ENCODE assay signal across 12 cellular contexts in the genomic region with DNA sequence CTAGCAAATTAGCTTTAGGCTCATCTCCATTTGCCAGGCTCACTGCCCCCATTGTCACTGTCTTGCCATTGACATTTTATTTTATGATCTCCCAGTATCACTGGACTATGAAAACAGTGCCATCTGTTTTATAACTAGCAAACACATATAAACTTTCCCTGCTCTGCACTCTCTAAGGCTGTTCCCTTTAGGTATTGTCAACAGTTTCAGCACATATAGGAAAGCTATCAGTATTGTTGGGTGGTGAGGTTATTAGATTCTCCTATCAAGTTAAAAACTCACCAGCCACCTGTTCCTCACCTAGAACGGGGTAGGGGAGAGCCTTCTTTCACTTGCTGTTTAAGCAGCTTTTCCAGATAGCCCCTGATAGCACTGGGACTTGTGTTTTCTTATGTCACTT. TPM values are rescaled to one million over a fixed set of nuclear protein-coding genes. Genes with fewer than 3 reads are reported as not detected.
DNase-seq lines count a peak whose midpoint lies in the region; ATAC-seq, FAIRE-seq and TF ChIP-seq lines count a peak whose summit lies in the region.
"Had no signal": no experiment of that assay in that cellular context is flagged by ENCODE, and none has a peak within 500 bp of the region (broad histone marks: within the 10 kb centered on the region; RNA-seq: fewer than 3 reads in every experiment).

No MANE protein-coding gene starts in this region.

- peak overlapping the region; percentile 7 for H3K27ac Mint-ChIP-seq in activated CD4-positive, alpha-beta T cell treated with anti-CD3 and anti-CD28 coated beads for 36 hours
- H3K27ac Mint-ChIP-seq in T-cell: peak overlapping the region; percentile 63 to 65

- H3K36me3 Mint-ChIP-seq in activated CD4-positive, alpha-beta T cell treated with anti-CD3 and anti-CD28 coated beads for 36 hours (ENCODE audit: low read depth): peaks cover 54% of the 10 kb centered on the region
- peaks cover 45% of the 10 kb centered on the region for H3K36me3 Mint-ChIP-seq in T-cell

- H2AFZ ChIP-seq in smooth muscle cell (ENCODE audit: low read depth): no peak overlapping the region

- no peaks in the 10 kb centered on the region for H3K27me3 Mint-ChIP-seq in activated CD4-positive, alpha-beta T cell treated with anti-CD3 and anti-CD28 coated beads for 36 hours
- H3K27me3 Mint-ChIP-seq in T-cell: no peaks in the 10 kb centered on the region

- H3K4me3 Mint-ChIP-seq in activated CD4-positive, alpha-beta T cell treated with anti-CD3 and anti-CD28 coated beads for 36 hours: no peak overlapping the region
- H3K4me3 Mint-ChIP-seq in T-cell: no peak overlapping the region

- in situ Hi-C loops in GM13977 (cut with MboI; ENCODE audit: low pct_unique_long_range_greater_than_20kb, low sequenced_read_pairs, unreplicated experiment): no loop called here

- H3K9ac ChIP-seq in kidney (ENCODE audit: low read length in 2 of 2) (peak overlapping the region in 1 of 2 donors; percentile 24), smooth muscle cell (ENCODE audit: low read depth) (peak overlapping the region; percentile 18)

- peak overlapping the region; percentile 71 to 78 for H3K27ac ChIP-seq in kidney (ENCODE audit: low read depth in 2 of 2, low read length in 2 of 2)
- H3K27ac ChIP-seq in smooth muscle cell (ENCODE audit: low read depth): peak overlapping the region; percentile 96

- peaks cover 14% of the 10 kb centered on the region for H3F3A ChIP-seq in smooth muscle cell (ENCODE audit: low read depth)

- no peaks in the 10 kb centered on the region for H4K20me1 ChIP-seq in smooth muscle cell (ENCODE audit: low read depth)

- H3K79me2 ChIP-seq in smooth muscle cell (ENCODE audit: low read depth): no peaks in the 10 kb centered on the region

- no peak for FAIRE-seq in kidney (lab: Jason Lieb, UNC)

- intact Hi-C loops in activated CD4-positive, alpha-beta T cell treated with anti-CD3 and anti-CD28 coated beads for 36 hours (cut with DNase I, micrococcal nuclease): loop anchor here in 1 of 2 experiments (2.0 kb wide), 1 partner anchor 16 kb away; no protein-coding TSS in a partner anchor
- intact Hi-C loops in kidney (cut with DNase I): no loop called here

- H3K9me3 ChIP-seq in kidney (ENCODE audit: control insufficient read depth in 1 of 2, low read length in 2 of 2): no peaks in the 10 kb centered on the region
- no peaks in the 10 kb centered on the region for H3K9me3 ChIP-seq in smooth muscle cell (replicated peaks; ENCODE audit: low read depth)
- H3K9me3 ChIP-seq: testis had no signal

- H3K4me1 Mint-ChIP-seq in activated CD4-positive, alpha-beta T cell treated with anti-CD3 and anti-CD28 coated beads for 36 hours: peaks cover 32% of the 10 kb centered on the region
- peaks cover 15 to 40% (median 33%) of the 10 kb centered on the region in 3 donors for H3K4me1 Mint-ChIP-seq in T-cell

- POLR2A ChIA-PET in activated CD4-positive, alpha-beta T cell treated with anti-CD3 and anti-CD28 coated beads for 36 hours (lab: Charles Lee): no interaction called here
- POLR2A ChIA-PET in T-cell (lab: Charles Lee): interaction anchor here in 1 of 2 donors (0.8 kb wide), 1 partner anchor 33 kb away, joined by 3 read pairs; no protein-coding TSS in a partner anchor

- no peak for ATAC-seq in activated CD4-positive, alpha-beta T cell treated with anti-CD3 and anti-CD28 coated beads for 36 hours
- ATAC-seq in T-cell (replicated peaks in 1 of 4) (no peak), GM18868 (IDR thresholded peaks at IDR 0.05; ENCODE audit: unreplicated experiment) (no peak)

- 81% methylated on average over 1 of the region's 1 CpG for WGBS in smooth muscle cell (ENCODE audit: low lambda C conversion rate)

- H3K9me3 Mint-ChIP-seq in activated CD4-positive, alpha-beta T cell treated with anti-CD3 and anti-CD28 coated beads for 36 hours (ENCODE audit: low read depth): no peaks in the 10 kb centered on the region
- H3K9me3 Mint-ChIP-seq in T-cell: no peaks in the 10 kb centered on the region

- CTCF ChIA-PET in activated CD4-positive, alpha-beta T cell treated with anti-CD3 and anti-CD28 coated beads for 36 hours (lab: Charles Lee): interaction anchor here (1.0 to 1.2 kb wide), 2 partner anchors 10 to 43 kb away, joined by 3 to 5 read pairs; no protein-coding TSS in a partner anchor
- CTCF ChIA-PET in T-cell (lab: Charles Lee): interaction anchor here (0.6 to 0.8 kb wide), 3 partner anchors 10 to 244 kb away, joined by 4 to 7 read pairs (median 7); no protein-coding TSS in a partner anchor

- no peak overlapping the region for H3K4me2 ChIP-seq in smooth muscle cell

- H3K36me3 ChIP-seq in kidney (ENCODE audit: control insufficient read depth in 1 of 2, insufficient read depth in 2 of 2, low read length in 2 of 2) (peaks cover 22 to 38% of the 10 kb centered on the region in 2 donors), smooth muscle cell (ENCODE audit: low read depth) (no peaks in the 10 kb centered on the region)

- no peak overlapping the region for H3K4me3 ChIP-seq in kidney (ENCODE audit: low read length in 2 of 2)
- no peak overlapping the region for H3K4me3 ChIP-seq in smooth muscle cell
- H3K4me3 ChIP-seq: testis had no signal

- DNase-seq in activated CD4-positive, alpha-beta T cell treated with anti-CD3 and anti-CD28 coated beads for 36 hours: no peak
- DNase-seq in activated CD4-positive, alpha-beta T cell treated with anti-CD3 and anti-CD28 coated beads for 1 hour: no peak
- DNase-seq in T-cell: no peak
- no peak for DNase-seq in kidney
- no peak for DNase-seq in smooth muscle cell (lab: John Stamatoyannopoulos, UW; ENCODE audit: unreplicated experiment)
- DNase-seq in GM13977 (ENCODE audit: low spot score): no peak
- DNase-seq in NCI-H1436 treated with DMSO at 0.1 percent for 48 hours (lab: John Stamatoyannopoulos, UW): no peak
- DNase-seq: activated CD8-positive, alpha-beta memory T cell treated with anti-CD3 and anti-CD28 coated beads for 24 hours; NCI-H1092 treated with DMSO at 0.1 percent for 48 hours; RPMI8226; testis had no signal

- no peaks in the 10 kb centered on the region for H3K27me3 ChIP-seq in smooth muscle cell (ENCODE audit: low read depth)
- H3K27me3 ChIP-seq: testis had no signal

- TF ChIP-seq CTCF in kidney (IDR thresholded peaks at IDR 0.05; ENCODE audit: borderline replicate concordance, extremely low read depth, insufficient read depth) (no peak), smooth muscle cell (IDR thresholded peaks at IDR 0.05; ENCODE audit: borderline replicate concordance, insufficient read depth, poor library complexity, severe bottlenecking) (no peak), GM13977 (IDR thresholded peaks at IDR 0.05; ENCODE audit: extremely low read depth, insufficient read depth, missing control alignments) (no peak)

- H3K4me1 ChIP-seq in kidney (ENCODE audit: control insufficient read depth in 1 of 2, insufficient read depth in 1 of 2, low read depth in 1 of 2, low read length in 2 of 2) (peaks cover 9 to 53% of the 10 kb centered on the region in 2 donors), smooth muscle cell (ENCODE audit: low read depth) (peaks cover 14% of the 10 kb centered on the region)

RNA-seq across cellular contexts. Expression of gene CFLAR, which starts 32.5 kb away (rescaled TPM):
- 100 to 1,000 TPM; 255 to 270 TPM for total RNA-seq in activated CD4-positive, alpha-beta T cell treated with anti-CD3 and anti-CD28 coated beads for 36 hours
- total RNA-seq in T-cell (100 to 1,000 TPM; 188 to 217 (median 208) TPM), kidney (263 TPM), smooth muscle cell (27.1 and 42.5 TPM in 2 replicates)
- polyA plus RNA-seq in kidney (ENCODE audit: insufficient read depth, low read depth, low replicate concordance) (47.2 TPM), smooth muscle cell (16.0 and 24.0 TPM in 2 replicates)

RNA-seq across cellular contexts. Expression of gene CASP10, which starts 34.5 kb away (rescaled TPM):
- total RNA-seq in activated CD4-positive, alpha-beta T cell treated with anti-CD3 and anti-CD28 coated beads for 36 hours: 10 to 100 TPM; 12.2 to 16.8 TPM
- total RNA-seq in T-cell (10 to 100 TPM; 23.3 to 46.4 (median 29.2) TPM), kidney (24.6 TPM), smooth muscle cell (0.36 and 0.90 TPM in 2 replicates)
- polyA plus RNA-seq in kidney (ENCODE audit: insufficient read depth, low read depth, low replicate concordance) (4.5 TPM), smooth muscle cell (0.86 and 1.1 TPM in 2 replicates)
